In the genomic region with DNA sequence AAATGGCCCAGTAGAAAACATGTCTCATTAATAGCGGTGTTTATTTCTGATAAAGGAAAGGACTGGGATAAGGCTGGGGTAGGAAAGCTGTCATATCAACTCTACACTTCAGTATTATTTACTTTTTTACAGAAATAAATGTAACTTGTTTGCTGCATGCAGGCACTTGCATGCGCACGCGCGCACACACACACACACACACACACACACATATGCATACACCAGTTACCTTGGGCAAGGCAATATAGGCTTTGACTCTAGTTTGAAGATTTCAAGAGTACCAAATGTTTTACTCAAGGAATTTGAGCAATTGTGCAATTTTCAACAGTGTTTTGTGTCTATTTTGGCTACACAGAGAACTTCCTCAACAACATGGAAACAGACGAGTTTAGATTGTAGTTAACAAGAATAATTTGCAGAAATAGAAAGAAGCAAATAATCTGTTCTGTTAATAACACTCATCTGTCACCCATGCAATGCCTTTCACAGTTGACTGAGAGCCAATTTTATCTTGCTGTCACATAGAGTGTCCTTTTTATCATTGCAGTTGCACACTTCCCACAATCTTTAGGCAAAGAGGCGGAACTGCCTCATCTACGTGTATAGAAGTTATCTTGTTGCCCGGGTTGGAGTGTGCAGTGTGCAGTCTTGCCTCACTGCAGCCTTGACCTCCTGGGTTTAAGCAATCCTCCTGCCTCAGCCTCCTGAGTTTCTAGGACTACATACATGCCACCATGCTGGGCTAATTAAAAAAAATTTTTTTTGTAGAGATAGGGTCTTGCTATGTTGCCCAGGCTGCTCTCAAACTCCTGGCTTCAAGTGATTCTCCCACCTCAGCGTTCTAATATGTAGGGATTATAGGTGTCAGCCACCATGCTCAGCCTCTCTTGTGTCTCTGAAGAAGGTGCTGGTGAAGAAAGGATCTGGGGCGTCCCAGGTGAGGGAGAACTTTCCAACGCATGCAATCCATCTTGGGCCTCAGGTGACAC, we compare ENCODE assay signal across 13 cellular contexts.
DNase-seq lines count a peak whose midpoint lies in the region; ATAC-seq, FAIRE-seq and TF ChIP-seq lines count a peak whose summit lies in the region.
"Had no signal": no experiment of that assay in that cellular context is flagged by ENCODE, and none has a peak within 500 bp of the region (broad histone marks: within the 10 kb centered on the region; RNA-seq: fewer than 3 reads in every experiment).

No MANE protein-coding gene starts in this region.

- no peaks in the 10 kb centered on the region for H3K36me3 ChIP-seq in HepG2 (replicated peaks in 1 of 2; ENCODE audit: control insufficient read depth in 1 of 2, insufficient read depth in 2 of 2, low read length in 2 of 2)
- H3K36me3 ChIP-seq: tibial nerve had no signal

- WGBS in HepG2 (ENCODE audit: low lambda C conversion rate): 53% methylated on average over 12 of the region's 12 CpGs

- CTCF ChIA-PET in HepG2 (lab: Yijun Ruan, JAX; ENCODE audit: low intra/inter-chr PET ratio, low total read pairs): no interaction called here

- H3K27me3 ChIP-seq in HepG2 (ENCODE audit: control insufficient read depth in 1 of 2, insufficient read depth in 2 of 2, low read length in 2 of 2): no peaks in the 10 kb centered on the region
- H3K27me3 ChIP-seq: tibial nerve had no signal

- TF ChIP-seq CTCF in HepG2 (CRISPR knock-in tag; IDR thresholded peaks at IDR 0.05): no peak

- in situ Hi-C loops in HepG2 (cut with HindIII; ENCODE audit: extremely low pct_ligation_motif_present, low pct_unique_long_range_greater_than_20kb): no loop called here

- H3K4me1 ChIP-seq in HepG2 (ENCODE audit: insufficient read depth, low read length): peaks cover 24% of the 10 kb centered on the region
- H3K4me1 ChIP-seq: tibial nerve had no signal

- TF ChIP-seq EP300 in HepG2 (IDR thresholded peaks at IDR 0.05; ENCODE audit: low read depth in 2 of 2, low read length in 2 of 2) (no peak), HepG2 (CRISPR knock-in tag; IDR thresholded peaks at IDR 0.05; ENCODE audit: borderline replicate concordance) (no peak)

- H3K27ac ChIP-seq in HepG2 (ENCODE audit: extremely low read length, insufficient read depth, low read length) (no peak overlapping the region), substantia nigra (ENCODE audit: low read depth, low read length, poor library complexity, severe bottlenecking) (no peak overlapping the region)
- H3K27ac ChIP-seq: tibial nerve had no signal

- H3K9ac ChIP-seq in HepG2 (ENCODE audit: insufficient read depth, low read depth, low read length): no peak overlapping the region

- POLR2A ChIA-PET in HepG2 (lab: Yijun Ruan, JAX): no interaction called here

- FAIRE-seq in HepG2 (lab: Jason Lieb, UNC): no peak
- FAIRE-seq: astrocyte had no signal

- H2AFZ ChIP-seq in HepG2 (ENCODE audit: low read length): no peak overlapping the region

- intact Hi-C loops in HepG2 (cut with micrococcal nuclease; ENCODE audit: unreplicated experiment): no loop called here

- no peak for ATAC-seq in HepG2

- H4K20me1 ChIP-seq in HepG2 (ENCODE audit: insufficient read depth, low read length): no peaks in the 10 kb centered on the region

- H3K4me2 ChIP-seq in HepG2 (ENCODE audit: low read depth, low read length): no peak overlapping the region

- no peak for TF ChIP-seq POLR2A in HepG2 (IDR thresholded peaks at IDR 0.05; ENCODE audit: insufficient read depth in 1 of 2, low read depth in 2 of 2, low read length in 2 of 2)

- no peaks in the 10 kb centered on the region for H3K9me3 ChIP-seq in HepG2 (ENCODE audit: low read length)
- H3K9me3 ChIP-seq: tibial nerve had no signal

- DNase-seq in Ammon's horn (ENCODE audit: low spot score): peak; percentile 55
- DNase-seq in Kasumi-1 (lab: John Stamatoyannopoulos, UW): peak; percentile 47 to 73
- peak; percentile 23 for DNase-seq in UCSD-AML1 (lab: John Stamatoyannopoulos, UW; ENCODE audit: unreplicated experiment)
- no peak for DNase-seq in HepG2 (ENCODE audit: low spot score)
- DNase-seq in substantia nigra (lab: John Stamatoyannopoulos, UW): no peak
- no peak for DNase-seq in NCI-H226
- no peak for DNase-seq in NCI-H1105 (lab: John Stamatoyannopoulos, UW)
- DNase-seq in NCI-H526 (lab: John Stamatoyannopoulos, UW): no peak
- DNase-seq: activated CD4-positive, alpha-beta T cell treated with anti-CD3 and anti-CD28 coated beads, Interleukin-2, amount 50 U/mL, for 48 hours; foreskin fibroblast; NCI-H2081 had no signal

- no peak for TF ChIP-seq RAD21 in HepG2 (CRISPR knock-in tag; IDR thresholded peaks at IDR 0.05)

- no peak overlapping the region for H3K4me3 ChIP-seq in HepG2 (replicated peaks in 1 of 3; ENCODE audit: insufficient read depth in 1 of 3, low read depth in 2 of 3, low read length in 3 of 3)
- H3K4me3 ChIP-seq: tibial nerve had no signal

- H3K79me2 ChIP-seq in HepG2 (ENCODE audit: insufficient read depth, low read length): no peaks in the 10 kb centered on the region

- BruUV-seq in HepG2 (replicated peaks; lab: Mats Ljungman, UMichigan): no TSS peak

TF ChIP-seq in HepG2, 621 proteins besides CTCF, POLR2A, EP300 and RAD21:
- no peak for TF ChIP-seq MAF1 (CRISPR knock-in tag; IDR thresholded peaks at IDR 0.05; ENCODE audit: borderline replicate concordance)
- peak; percentile 24; the same call in 1 of the 2 replicates for TF ChIP-seq CEBPB (IDR thresholded peaks at IDR 0.05; ENCODE audit: borderline replicate concordance, low read depth, low read length)
- TF ChIP-seq ZHX1 (CRISPR knock-in tag; IDR thresholded peaks at IDR 0.05; ENCODE audit: low read depth): no peak

Comparison
In these comparisons a context has a peak if more than half of its experiments do, and no peak if none do; other contexts are left out.
1. DNase-seq: peak in Ammon's horn (single experiment), Kasumi-1 (2 of 2) and UCSD-AML1 (single experiment); none in HepG2 (single experiment), substantia nigra (0 of 49), NCI-H226 (single experiment), NCI-H1105 (single experiment) and NCI-H526 (0 of 2).